Comparison of ENCODE assay signal across 26 cellular contexts in genomic region chr2:72765997-72766609, GRCh38. TPM values are rescaled to one million over a fixed set of nuclear protein-coding genes. Genes with fewer than 3 reads are reported as not detected.
DNase-seq lines count a peak whose midpoint lies in the region; ATAC-seq and TF ChIP-seq lines count a peak whose summit lies in the region.
"Had no signal": no experiment of that assay in that cellular context is flagged by ENCODE, and none has a peak within 500 bp of the region (broad histone marks: within the 10 kb centered on the region; RNA-seq: fewer than 3 reads in every experiment).

No MANE protein-coding gene starts in this region.

- no peak overlapping the region for H3K23ac ChIP-seq in IMR-90 (ENCODE audit: low read depth, low read length)

- no peak overlapping the region for H3K56ac ChIP-seq in IMR-90 (ENCODE audit: extremely low read depth, insufficient read depth, low read length)

- in situ Hi-C loops in IMR-90 (cut with MboI; ENCODE audit: low sequenced_read_pairs), result no loop called here

- no peak overlapping the region for H4K5ac ChIP-seq in IMR-90 (ENCODE audit: low read depth, low read length)

- H3K9me2 ChIP-seq in Karpas-422 (replicated peaks; ENCODE audit: insufficient read depth, low read length), result no peaks in the 10 kb centered on the region

- CTCF ChIA-PET in IMR-90 (lab: Yijun Ruan, JAX), result no interaction called here

- H3K27ac ChIP-seq in IMR-90 (ENCODE audit: insufficient read depth, low read length), result no peak overlapping the region
- H3K27ac ChIP-seq in Karpas-422 (ENCODE audit: low read length), result no peak overlapping the region
- H3K27ac ChIP-seq: ascending aorta, C4-2B, dorsolateral prefrontal cortex, suprapubic skin had no signal

- H3K4me3 ChIP-seq in IMR-90 (ENCODE audit: insufficient read depth, low read depth, low read length), result no peak overlapping the region
- no peak overlapping the region for H3K4me3 ChIP-seq in Karpas-422 (ENCODE audit: low read length)
- H3K4me3 ChIP-seq: ascending aorta, dorsolateral prefrontal cortex, suprapubic skin had no signal

- no peaks in the 10 kb centered on the region for H3K79me2 ChIP-seq in Karpas-422 (ENCODE audit: low read length)

- peak; percentile 50 for DNase-seq in AG20443 (ENCODE audit: low spot score)
- DNase-seq in IMR-90, result no peak
- peak; percentile 33 for DNase-seq in astrocyte of the hippocampus (ENCODE audit: low read depth, low spot score)
- peak; percentile 35 for DNase-seq in myocyte (ENCODE audit: low read depth)
- DNase-seq in Karpas-422, result no peak
- DNase-seq in NCI-H1694 treated with DMSO at 0.1 percent for 48 hours (lab: John Stamatoyannopoulos, UW), result no peak
- DNase-seq: activated CD4-positive, alpha-beta memory T cell treated with anti-CD3 and anti-CD28 coated beads for 36 hours; activated CD8-positive, alpha-beta memory T cell treated with anti-CD3 and anti-CD28 coated beads, Interleukin-2, amount 50 U/mL, for 48 hours; Calu3; cerebellar nuclear complex; dorsolateral prefrontal cortex; mesendoderm; naive B cell; NCI-H1048; NCI-H1930; NCI-H774; SHP77 treated with DMSO at 0.1 percent for 48 hours; stimulated activated CD4-positive, alpha-beta T cell treated with anti-CD3 and anti-CD28 coated beads, Interleukin-2, amount 100 ng/mL, for 48 hours had no signal

- intact Hi-C loops in IMR-90 (cut with micrococcal nuclease), result no loop called here

- H2BK5ac ChIP-seq in IMR-90 (ENCODE audit: low read depth, low read length, poor library complexity, severe bottlenecking), result no peak overlapping the region

- H2BK15ac ChIP-seq in IMR-90 (ENCODE audit: low read depth, low read length), result no peak overlapping the region

- H3K36me3 ChIP-seq in IMR-90 (ENCODE audit: control insufficient read depth, insufficient read depth, low read length) (peaks cover 3% of the 10 kb centered on the region; the same call in 1 of the 2 replicates), Karpas-422 (ENCODE audit: insufficient read depth, low read length) (no peaks in the 10 kb centered on the region)

- H3K9ac ChIP-seq in IMR-90 (ENCODE audit: low read depth, low read length) (no peak overlapping the region), Karpas-422 (ENCODE audit: low read length) (no peak overlapping the region)

- H3K27me3 ChIP-seq in IMR-90 (ENCODE audit: control insufficient read depth, insufficient read depth, low read length) (no peaks in the 10 kb centered on the region), Karpas-422 (ENCODE audit: low read length) (no peaks in the 10 kb centered on the region)
- H3K27me3 ChIP-seq: ascending aorta, dorsolateral prefrontal cortex, suprapubic skin had no signal

- no peak for TF ChIP-seq POLR2A in IMR-90 (IDR thresholded peaks at IDR 0.05; ENCODE audit: low read depth, low read length)

- no peak overlapping the region for H2AK5ac ChIP-seq in IMR-90 (ENCODE audit: low read depth, low read length)

- no peak overlapping the region for H2AK9ac ChIP-seq in IMR-90 (replicated peaks; ENCODE audit: low read depth, low read length, poor library complexity)

- H3K4me2 ChIP-seq in IMR-90 (ENCODE audit: low read depth, low read length), result no peak overlapping the region
- H3K4me2 ChIP-seq in Karpas-422 (ENCODE audit: low read depth, low read length, poor library complexity, severe bottlenecking), result no peak overlapping the region

- POLR2A ChIA-PET in IMR-90 (lab: Charles Lee; ENCODE audit: unreplicated experiment), result no interaction called here

- BruUV-seq in IMR-90 (replicated peaks; lab: Mats Ljungman, UMichigan), result no TSS peak

- no peak for TF ChIP-seq CTCF in IMR-90 (conservative IDR thresholded peaks at IDR 0.05; ENCODE audit: low read depth, low read length)

- no peak overlapping the region for H2BK20ac ChIP-seq in IMR-90 (ENCODE audit: low read depth, low read length)

- no peak overlapping the region for H2AFZ ChIP-seq in IMR-90 (replicated peaks; ENCODE audit: low read length, poor library complexity)
- H2AFZ ChIP-seq in Karpas-422 (ENCODE audit: low read length), result no peak overlapping the region

- H3K4me1 ChIP-seq in IMR-90 (ENCODE audit: control insufficient read depth, insufficient read depth, low read length), result no peaks in the 10 kb centered on the region
- H3K4me1 ChIP-seq in Karpas-422 (ENCODE audit: low read length), result no peaks in the 10 kb centered on the region
- H3K4me1 ChIP-seq: ascending aorta had no signal

- H4K20me1 ChIP-seq in IMR-90 (ENCODE audit: insufficient read depth, low read length), result no peaks in the 10 kb centered on the region
- no peaks in the 10 kb centered on the region for H4K20me1 ChIP-seq in Karpas-422 (ENCODE audit: insufficient read depth, low read depth, low read length)

- no peak overlapping the region for H2BK120ac ChIP-seq in IMR-90 (ENCODE audit: low read depth, low read length)

- dilution Hi-C loops in IMR-90 (cut with HindIII; ENCODE audit: low sequenced_read_pairs, unreplicated experiment), result no loop called here

- peaks cover 8% of the 10 kb centered on the region for H3K9me3 ChIP-seq in IMR-90 (ENCODE audit: control insufficient read depth, insufficient read depth, low read length)
- H3K9me3 ChIP-seq in Karpas-422 (ENCODE audit: low read length), result peaks cover 2% of the 10 kb centered on the region; the same call in 1 of the 2 replicates

- TF ChIP-seq RAD21 in IMR-90 (IDR thresholded peaks at IDR 0.05; ENCODE audit: low read length), result no peak

- no peaks in the 10 kb centered on the region for H3K9me1 ChIP-seq in IMR-90 (ENCODE audit: insufficient read depth, low read length)

- H3K79me1 ChIP-seq in IMR-90 (ENCODE audit: low read depth in 1 of 2, low read length in 2 of 2), result peaks cover 3 to 7% of the 10 kb centered on the region in 2 experiments; a peak in 3 of 4 replicates

- no peak overlapping the region for H4K91ac ChIP-seq in IMR-90 (ENCODE audit: insufficient read depth, low read depth, low read length)

- no CpG with 5 or more reads among the region's 2 CpGs for WGBS in IMR-90 (ENCODE audit: extremely low coverage in 2 of 2, insufficient read length in 1 of 2), 2 experiments

- no peak overlapping the region for H4K8ac ChIP-seq in IMR-90 (ENCODE audit: low read depth in 2 of 2, low read length in 2 of 2)

- H3K14ac ChIP-seq in IMR-90 (replicated peaks; ENCODE audit: low read depth, low read length), result no peak overlapping the region

- no peak overlapping the region for H3K18ac ChIP-seq in IMR-90 (ENCODE audit: low read depth, low read length)

- H3K4ac ChIP-seq in IMR-90 (ENCODE audit: low read depth, low read length), result no peak overlapping the region

- no peak for ATAC-seq in IMR-90 (ENCODE audit: low read depth)
- ATAC-seq in HG03460 (IDR thresholded peaks at IDR 0.05; ENCODE audit: unreplicated experiment), result no peak
- ATAC-seq in GM18511 (IDR thresholded peaks at IDR 0.05; ENCODE audit: unreplicated experiment), result no peak
- ATAC-seq: activated CD4-positive, CD25-positive, alpha-beta regulatory T cell treated with anti-CD3 and anti-CD28 coated beads, Interleukin-2, amount 50 U/mL, for 24 hours; left lobe of liver; stimulated activated memory B cell treated with anti-CD40 and anti-IgM and Interleukin-4, amounts not matched to agents 10 μg/mL and 1 μg/mL and 100 μg/mL, for 72 hours had no signal

TF ChIP-seq in IMR-90, 13 proteins besides CTCF, POLR2A, EP300 and RAD21:
- TF ChIP-seq CEBPB (IDR thresholded peaks at IDR 0.05; ENCODE audit: low read depth, low read length) (no peak), USF2 (IDR thresholded peaks at IDR 0.05; ENCODE audit: low read depth, low read length) (peak; percentile 37; the same call in 1 of the 2 replicates), RCOR1 (IDR thresholded peaks at IDR 0.05; ENCODE audit: insufficient replicate concordance, low read length) (no peak)

RNA-seq across cellular contexts. Expression of gene EXOC6B, which starts 59.7 kb away (rescaled TPM):
- total RNA-seq in IMR-90 (2012; rRNA removed) (29.4 and 29.7 TPM in 2 replicates), myocyte (15.4 and 17.7 TPM in 2 replicates)
- polyA plus RNA-seq in IMR-90 (2012; rRNA removed), result 9.0 and 10.2 TPM in 2 replicates
- polyA plus RNA-seq in IMR-90 (2012; cell fraction: cytosol; rRNA removed), result 4.8 and 12.8 TPM in 2 replicates
- 10.8 and 17.1 TPM in 2 replicates for polyA plus RNA-seq in IMR-90 (2012; cell fraction: nucleus; rRNA removed; ENCODE audit: low replicate concordance)
- polyA plus RNA-seq in myocyte (2012), result 12.2 TPM
- not detected in 2 replicates for total RNA-seq in Karpas-422 (2014; rRNA removed; shearing (Covaris generic); ENCODE audit: low replicate concordance)

Comparison
In these comparisons a context has a peak if more than half of its experiments do, and no peak if none do; other contexts are left out.
1. DNase-seq: peak in AG20443 (single experiment), astrocyte of the hippocampus (single experiment) and myocyte (single experiment); none in IMR-90 (single experiment), Karpas-422 (single experiment) and NCI-H1694 treated with DMSO at 0.1 percent for 48 hours (single experiment).
2. RNA of gene EXOC6B, which starts 59.7 kb away (total RNA-seq): 29.4 to 29.7 TPM in IMR-90 and 15.4 to 17.7 TPM in myocyte; not detected in Karpas-422; every median in the first group is over 10 times any median in the second.